Comparison of ENCODE assay signal across 14 cellular contexts in genomic region chr11:133104014-133104753, GRCh38.
A peak's percentile ranks its signal among the peaks of the same experiment; 100 is the strongest.
DNase-seq lines count a peak whose midpoint lies in the region; ATAC-seq and TF ChIP-seq lines count a peak whose summit lies in the region.
"Had no signal": no experiment of that assay in that cellular context is flagged by ENCODE, and none has a peak within 500 bp of the region (broad histone marks: within the 10 kb centered on the region; RNA-seq: fewer than 3 reads in every experiment).

No MANE protein-coding gene starts in this region.

- no peak for TF ChIP-seq POLR2A in vagina (IDR thresholded peaks at IDR 0.05)

- POLR2A ChIA-PET in CD4-positive, alpha-beta T cell (lab: Charles Lee) = no interaction called here

- CTCF ChIA-PET in CD4-positive, alpha-beta T cell (lab: Charles Lee) = no interaction called here

- H2AFZ ChIP-seq in GM23248 = no peak overlapping the region

- no peaks in the 10 kb centered on the region for H3K9me2 ChIP-seq in GM23248 (ENCODE audit: insufficient read depth)

- H3K4me3 ChIP-seq in GM23248 (no peak overlapping the region), vagina (no peak overlapping the region)
- H3K4me3 ChIP-seq: K562 had no signal

- H3K4me2 ChIP-seq in GM23248 (ENCODE audit: unreplicated experiment) = no peak overlapping the region

- peaks cover 8% of the 10 kb centered on the region for H3K9me3 Mint-ChIP-seq in CD4-positive, alpha-beta T cell

- TF ChIP-seq EP300 in Ishikawa (IDR thresholded peaks at IDR 0.05; ENCODE audit: borderline replicate concordance) = no peak

- H3K27ac ChIP-seq in GM23248 (no peak overlapping the region), vagina (no peak overlapping the region)
- no peak overlapping the region for H3K27ac ChIP-seq in CD4-positive, alpha-beta T cell (ENCODE audit: low read depth, low read length)

- no peaks in the 10 kb centered on the region for H3F3A ChIP-seq in GM23248 (ENCODE audit: insufficient read depth)

- intact Hi-C loops in CD4-positive, alpha-beta T cell (cut with DNase I, micrococcal nuclease) = no loop called here
- intact Hi-C loops in vagina (cut with DNase I) = no loop called here

- no peaks in the 10 kb centered on the region for H3K79me2 ChIP-seq in GM23248 (ENCODE audit: insufficient read depth)

- no peaks in the 10 kb centered on the region for H3K36me3 Mint-ChIP-seq in CD4-positive, alpha-beta T cell (ENCODE audit: low read depth)
- H3K36me3 Mint-ChIP-seq: CD4-positive, CD25-positive, alpha-beta regulatory T cell had no signal

- no peak for TF ChIP-seq RAD21 in Ishikawa (IDR thresholded peaks at IDR 0.05; ENCODE audit: low read depth)

- 10 to 11% methylated on average over 4 of the region's 4 CpGs for WGBS in GM23248 (ENCODE audit: low coverage in 1 of 2, low lambda C conversion rate in 2 of 2, missing lambda C conversion rate in 2 of 2), 2 experiments

- no peak overlapping the region for H3K27ac Mint-ChIP-seq in CD4-positive, alpha-beta T cell
- H3K27ac Mint-ChIP-seq: CD4-positive, CD25-positive, alpha-beta regulatory T cell had no signal

- H3K4me3 Mint-ChIP-seq in CD4-positive, alpha-beta T cell = no peak overlapping the region
- H3K4me3 Mint-ChIP-seq: CD4-positive, CD25-positive, alpha-beta regulatory T cell had no signal

- no peak for ATAC-seq in CD4-positive, alpha-beta T cell (ENCODE audit: poor library complexity)
- ATAC-seq: K562 had no signal

- no peaks in the 10 kb centered on the region for H4K20me1 ChIP-seq in GM23248 (ENCODE audit: insufficient read depth)

- H3K4me1 ChIP-seq in GM23248 (ENCODE audit: insufficient read depth) = no peaks in the 10 kb centered on the region
- H3K4me1 ChIP-seq in vagina = no peaks in the 10 kb centered on the region
- H3K4me1 ChIP-seq: BE2C, Caco-2 had no signal

- H3K36me3 ChIP-seq in GM23248 (ENCODE audit: low read depth) = no peaks in the 10 kb centered on the region
- no peaks in the 10 kb centered on the region for H3K36me3 ChIP-seq in vagina
- H3K36me3 ChIP-seq: BE2C had no signal

- H3K4me1 Mint-ChIP-seq in CD4-positive, alpha-beta T cell (ENCODE audit: low read depth) = no peaks in the 10 kb centered on the region
- H3K4me1 Mint-ChIP-seq: CD4-positive, CD25-positive, alpha-beta regulatory T cell had no signal

- no peaks in the 10 kb centered on the region for H3K27me3 ChIP-seq in GM23248 (replicated peaks; ENCODE audit: insufficient read depth)
- no peaks in the 10 kb centered on the region for H3K27me3 ChIP-seq in CD4-positive, alpha-beta T cell (ENCODE audit: control insufficient read depth, insufficient read depth, low read length)
- H3K27me3 ChIP-seq in vagina = no peaks in the 10 kb centered on the region
- H3K27me3 ChIP-seq: BE2C had no signal

- peak; percentile 76 for DNase-seq in cerebellar cortex (ENCODE audit: low spot score)
- DNase-seq in left kidney (ENCODE audit: low read depth, low spot score) = peak; percentile 51
- no peak for DNase-seq in GM23248
- no peak for DNase-seq in CD4-positive, alpha-beta T cell
- DNase-seq in vagina (ENCODE audit: extremely low spot score in 2 of 2) = no peak
- DNase-seq: ACHN; BE2C; Caco-2; CD4-positive, CD25-positive, alpha-beta regulatory T cell; GDM1; GOT3; H7 had no signal

- in situ Hi-C loops in GM23248 (cut with MboI) = no loop called here

- no peak overlapping the region for H3K9ac ChIP-seq in GM23248

- no peak for TF ChIP-seq CTCF in CD4-positive, alpha-beta T cell (IDR thresholded peaks at IDR 0.05)
- TF ChIP-seq CTCF in vagina (IDR thresholded peaks at IDR 0.05) = no peak

- H3K27me3 Mint-ChIP-seq in CD4-positive, alpha-beta T cell = peaks cover 8% of the 10 kb centered on the region
- H3K27me3 Mint-ChIP-seq: CD4-positive, CD25-positive, alpha-beta regulatory T cell had no signal

- no peaks in the 10 kb centered on the region for H3K9me3 ChIP-seq in GM23248 (ENCODE audit: low read depth)
- H3K9me3 ChIP-seq in CD4-positive, alpha-beta T cell (ENCODE audit: control insufficient read depth, low read length) = no peaks in the 10 kb centered on the region
- H3K9me3 ChIP-seq in vagina = no peaks in the 10 kb centered on the region
- H3K9me3 ChIP-seq: BE2C had no signal

TF ChIP-seq in Ishikawa, 13 proteins besides CTCF, POLR2A, EP300 and RAD21:
- TF ChIP-seq, protein P1, sequence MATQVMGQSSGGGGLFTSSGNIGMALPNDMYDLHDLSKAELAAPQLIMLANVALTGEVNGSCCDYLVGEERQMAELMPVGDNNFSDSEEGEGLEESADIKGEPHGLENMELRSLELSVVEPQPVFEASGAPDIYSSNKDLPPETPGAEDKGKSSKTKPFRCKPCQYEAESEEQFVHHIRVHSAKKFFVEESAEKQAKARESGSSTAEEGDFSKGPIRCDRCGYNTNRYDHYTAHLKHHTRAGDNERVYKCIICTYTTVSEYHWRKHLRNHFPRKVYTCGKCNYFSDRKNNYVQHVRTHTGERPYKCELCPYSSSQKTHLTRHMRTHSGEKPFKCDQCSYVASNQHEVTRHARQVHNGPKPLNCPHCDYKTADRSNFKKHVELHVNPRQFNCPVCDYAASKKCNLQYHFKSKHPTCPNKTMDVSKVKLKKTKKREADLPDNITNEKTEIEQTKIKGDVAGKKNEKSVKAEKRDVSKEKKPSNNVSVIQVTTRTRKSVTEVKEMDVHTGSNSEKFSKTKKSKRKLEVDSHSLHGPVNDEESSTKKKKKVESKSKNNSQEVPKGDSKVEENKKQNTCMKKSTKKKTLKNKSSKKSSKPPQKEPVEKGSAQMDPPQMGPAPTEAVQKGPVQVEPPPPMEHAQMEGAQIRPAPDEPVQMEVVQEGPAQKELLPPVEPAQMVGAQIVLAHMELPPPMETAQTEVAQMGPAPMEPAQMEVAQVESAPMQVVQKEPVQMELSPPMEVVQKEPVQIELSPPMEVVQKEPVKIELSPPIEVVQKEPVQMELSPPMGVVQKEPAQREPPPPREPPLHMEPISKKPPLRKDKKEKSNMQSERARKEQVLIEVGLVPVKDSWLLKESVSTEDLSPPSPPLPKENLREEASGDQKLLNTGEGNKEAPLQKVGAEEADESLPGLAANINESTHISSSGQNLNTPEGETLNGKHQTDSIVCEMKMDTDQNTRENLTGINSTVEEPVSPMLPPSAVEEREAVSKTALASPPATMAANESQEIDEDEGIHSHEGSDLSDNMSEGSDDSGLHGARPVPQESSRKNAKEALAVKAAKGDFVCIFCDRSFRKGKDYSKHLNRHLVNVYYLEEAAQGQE (IDR thresholded peaks at IDR 0.05; ENCODE audit: low read depth) = peak; percentile 45; the same call in 1 of the 2 replicates
- TF ChIP-seq NFIC (IDR thresholded peaks at IDR 0.05) (no peak), ZBTB7A (IDR thresholded peaks at IDR 0.05; ENCODE audit: low read depth) (no peak)

Comparison
In these comparisons a context has a peak if more than half of its experiments do, and no peak if none do; other contexts are left out.
1. DNase-seq: peak in cerebellar cortex (single experiment) and left kidney (single experiment); none in GM23248 (single experiment), CD4-positive, alpha-beta T cell (0 of 10) and vagina (0 of 2).